ENCODE assay signal across 8 cellular contexts in genomic region chr5:112161392-112161748, GRCh38.
DNase-seq lines count a peak whose midpoint lies in the region; ATAC-seq and TF ChIP-seq lines count a peak whose summit lies in the region.

No MANE protein-coding gene starts in this region.

- no peaks in the 10 kb centered on the region for H3K27me3 ChIP-seq in CD4-positive, alpha-beta T cell (ENCODE audit: control insufficient read depth, insufficient read depth, low read length)
- no peaks in the 10 kb centered on the region for H3K27me3 ChIP-seq in MM.1S (replicated peaks; ENCODE audit: insufficient read depth, low read length)
- H3K27me3 ChIP-seq in neural progenitor cell: no peaks in the 10 kb centered on the region

- H3K36me3 ChIP-seq in MM.1S (replicated peaks; ENCODE audit: insufficient read depth, low read length) (peaks cover 14% of the 10 kb centered on the region), neural progenitor cell (peaks cover 13% of the 10 kb centered on the region)

- no peak overlapping the region for H3K27ac ChIP-seq in CD4-positive, alpha-beta T cell (ENCODE audit: low read depth, low read length)
- H3K27ac ChIP-seq in MM.1S (ENCODE audit: low read length) (no peak overlapping the region; the same call in 1 of the 2 replicates), neural progenitor cell (no peak overlapping the region)

- H3K9ac ChIP-seq in MM.1S (ENCODE audit: low read length) (peak overlapping the region; percentile 90), neural progenitor cell (peak overlapping the region; percentile 96)

- POLR2A ChIA-PET in CD4-positive, alpha-beta T cell (lab: Charles Lee): interaction anchor here (0.6 to 1.7 kb wide), 9 partner anchors 8 to 1352 kb away, joined by 3 to 7 read pairs (median 4); partner anchors contain the start of gene YTHDC2

- no peaks in the 10 kb centered on the region for H3K27me3 Mint-ChIP-seq in CD4-positive, alpha-beta T cell
- no peaks in the 10 kb centered on the region for H3K27me3 Mint-ChIP-seq in effector memory CD8-positive, alpha-beta T cell
- peaks cover 4% of the 10 kb centered on the region for H3K27me3 Mint-ChIP-seq in neural progenitor cell (ENCODE audit: insufficient read depth, low read depth)

- peaks cover 21% of the 10 kb centered on the region for H3K4me1 Mint-ChIP-seq in CD4-positive, alpha-beta T cell (ENCODE audit: low read depth)
- peaks cover 21 to 23% of the 10 kb centered on the region in 2 donors for H3K4me1 Mint-ChIP-seq in effector memory CD8-positive, alpha-beta T cell (ENCODE audit: low read depth in 2 of 2)
- peaks cover 12% of the 10 kb centered on the region for H3K4me1 Mint-ChIP-seq in neural progenitor cell

- CTCF ChIA-PET in CD4-positive, alpha-beta T cell (lab: Charles Lee): interaction anchor here (0.8 to 2.0 kb wide), 4 partner anchors 8 to 631 kb away, joined by 3 to 13 read pairs (median 7); no protein-coding TSS in a partner anchor

- no peaks in the 10 kb centered on the region for H3K9me3 Mint-ChIP-seq in CD4-positive, alpha-beta T cell
- H3K9me3 Mint-ChIP-seq in effector memory CD8-positive, alpha-beta T cell: no peaks in the 10 kb centered on the region
- H3K9me3 Mint-ChIP-seq in neural progenitor cell: no peaks in the 10 kb centered on the region

- H3K4me3 ChIP-seq in MM.1S (ENCODE audit: low read length) (peak overlapping the region; percentile 97), neural progenitor cell (peak overlapping the region; percentile 85)

- H3K27ac Mint-ChIP-seq in CD4-positive, alpha-beta T cell: peak overlapping the region; percentile 73
- peak overlapping the region; percentile 89 for H3K27ac Mint-ChIP-seq in effector memory CD8-positive, alpha-beta T cell
- peak overlapping the region; percentile 62 for H3K27ac Mint-ChIP-seq in neural progenitor cell

- H3K4me2 ChIP-seq in MM.1S (ENCODE audit: low read depth, low read length): peak overlapping the region; percentile 93
- H3K4me2 ChIP-seq in neural progenitor cell: peak overlapping the region; percentile 93

- H3K79me2 ChIP-seq in MM.1S (ENCODE audit: low read length): peaks cover 31% of the 10 kb centered on the region
- peaks cover 27% of the 10 kb centered on the region for H3K79me2 ChIP-seq in neural progenitor cell (ENCODE audit: low read depth)

- H3K4me3 Mint-ChIP-seq in CD4-positive, alpha-beta T cell: peak overlapping the region; percentile 91
- H3K4me3 Mint-ChIP-seq in effector memory CD8-positive, alpha-beta T cell: peak overlapping the region; percentile 88 to 90
- peak overlapping the region; percentile 94 for H3K4me3 Mint-ChIP-seq in neural progenitor cell

- no peak for TF ChIP-seq CTCF in CD4-positive, alpha-beta T cell (IDR thresholded peaks at IDR 0.05)
- TF ChIP-seq CTCF in MM.1S (IDR thresholded peaks at IDR 0.05; ENCODE audit: low read length): no peak
- no peak for TF ChIP-seq CTCF in neural progenitor cell (IDR thresholded peaks at IDR 0.05)

- no peak for ATAC-seq in CD4-positive, alpha-beta T cell (ENCODE audit: poor library complexity)
- no peak for ATAC-seq in effector memory CD8-positive, alpha-beta T cell (replicated peaks)

- H3F3A ChIP-seq in MM.1S (ENCODE audit: insufficient read depth, low read length): peaks cover 26% of the 10 kb centered on the region
- H3F3A ChIP-seq in neural progenitor cell (ENCODE audit: low read depth): peaks cover 50% of the 10 kb centered on the region

- peak overlapping the region; percentile 43; the same call in 1 of the 2 replicates for H2AFZ ChIP-seq in MM.1S (ENCODE audit: low read length)
- no peak overlapping the region for H2AFZ ChIP-seq in neural progenitor cell (replicated peaks)

- intact Hi-C loops in CD4-positive, alpha-beta T cell (cut with DNase I, micrococcal nuclease): loop anchor here (2.0 to 10.0 kb wide), 5 partner anchors 404 to 1424 kb away; partner anchors contain the start of genes NREP (in 2 of the 2), SLC25A46 (in 1 of the 2) and YTHDC2 (in 1 of the 2)

- H3K4me1 ChIP-seq in MM.1S (ENCODE audit: low read length): peaks cover 8% of the 10 kb centered on the region; the same call in 1 of the 2 replicates
- peaks cover 13% of the 10 kb centered on the region for H3K4me1 ChIP-seq in neural progenitor cell

- H3K36me3 Mint-ChIP-seq in CD4-positive, alpha-beta T cell (ENCODE audit: low read depth): peaks cover 44% of the 10 kb centered on the region
- H3K36me3 Mint-ChIP-seq in effector memory CD8-positive, alpha-beta T cell (ENCODE audit: insufficient read depth): peaks cover 52% of the 10 kb centered on the region
- H3K36me3 Mint-ChIP-seq in neural progenitor cell: peaks cover 16% of the 10 kb centered on the region

- DNase-seq in CD4-positive, alpha-beta T cell: no peak
- DNase-seq in MM.1S (no peak), neural progenitor cell (ENCODE audit: low spot score) (peak; percentile 37), NCI-H345 treated with DMSO at 0.1 percent for 48 hours (lab: John Stamatoyannopoulos, UW; ENCODE audit: unreplicated experiment) (no peak), NCI-H2107 treated with DMSO at 0.1 percent for 48 hours (lab: John Stamatoyannopoulos, UW; ENCODE audit: unreplicated experiment) (no peak), NCI-H1436 (lab: John Stamatoyannopoulos, UW) (no peak), NCI-H1417 treated with DMSO at 0.1 percent for 48 hours (lab: John Stamatoyannopoulos, UW) (no peak)
- no peak for DNase-seq in effector memory CD8-positive, alpha-beta T cell

- no peaks in the 10 kb centered on the region for H3K9me3 ChIP-seq in CD4-positive, alpha-beta T cell (ENCODE audit: control insufficient read depth, low read length)
- H3K9me3 ChIP-seq in MM.1S (replicated peaks; ENCODE audit: insufficient read depth, low read length) (no peaks in the 10 kb centered on the region), neural progenitor cell (ENCODE audit: low read depth) (no peaks in the 10 kb centered on the region)

- H3K9me2 ChIP-seq in MM.1S (replicated peaks; ENCODE audit: insufficient read depth, low read length): no peaks in the 10 kb centered on the region

- H4K20me1 ChIP-seq in MM.1S (ENCODE audit: insufficient read depth, low read length): no peaks in the 10 kb centered on the region
- H4K20me1 ChIP-seq in neural progenitor cell (ENCODE audit: low read depth): peaks cover 25% of the 10 kb centered on the region
